In genomic region chr7:158863611-158864506, GRCh38 we compare ENCODE assay signal across 8 cellular contexts.
DNase-seq lines count a peak whose midpoint lies in the region; ATAC-seq and FAIRE-seq lines count a peak whose summit lies in the region.

No MANE protein-coding gene starts in this region.

- DNase-seq in AML-193 (lab: John Stamatoyannopoulos, UW) (peak; percentile 28 to 41), GM19239 (ENCODE audit: insufficient read length, low spot score) (peak; percentile 34), HK-2 (ENCODE audit: unreplicated experiment) (peak; percentile 92), T-helper 22 cell (ENCODE audit: low read depth) (peak; percentile 14), cerebellar cortex (ENCODE audit: low spot score) (peak; percentile 47), kidney glomerular epithelial cell (lab: John Stamatoyannopoulos, UW) (peak; percentile 45)
- DNase-seq in stimulated activated CD4-positive, alpha-beta T cell treated with anti-CD3 and anti-CD28 coated beads, Interleukin-1b, Interleukin-23, amount 100 ng/mL, for 4 hours (ENCODE audit: low read depth in 2 of 2) = peak; percentile 6 to 22

- FAIRE-seq in GM19239 (lab: Jason Lieb, UNC) = peak; percentile 66

- no peak for ATAC-seq in GM21381 (IDR thresholded peaks at IDR 0.05; ENCODE audit: unreplicated experiment)

Comparison
In these comparisons a context has a peak if more than half of its experiments do, and no peak if none do; other contexts are left out.
1. DNase-seq: peak in every context shown above with its lines; median percentile 92 in HK-2; 47 in cerebellar cortex; 45 in kidney glomerular epithelial cell; 34 in AML-193; 34 in GM19239; 14 in T-helper 22 cell; 14 in stimulated activated CD4-positive, alpha-beta T cell treated with anti-CD3 and anti-CD28 coated beads, Interleukin-1b, Interleukin-23, amount 100 ng/mL, for 4 hours.